2 cellular contexts compared by ENCODE assay signal in genomic region chr4:78154972-78155371, GRCh38.
A peak's percentile ranks its signal among the peaks of the same experiment; 100 is the strongest.
TF ChIP-seq lines count a peak whose summit lies in the region.

No MANE protein-coding gene starts in this region.

TF ChIP-seq in SK-N-SH, 30 proteins besides CTCF, POLR2A, EP300 and RAD21 (continued from another document):
- peak; percentile 73; the same call in 1 of the 2 replicates for TF ChIP-seq REST (IDR thresholded peaks at IDR 0.05; ENCODE audit: low read depth, low read length)

TF ChIP-seq in SK-N-SH treated with all-trans-retinoic acid at 6 μM for 48 hours, 23 proteins besides CTCF, POLR2A, EP300 and RAD21 (continued from another document):
- TF ChIP-seq TSHZ2 (CRISPR knock-in tag; IDR thresholded peaks at IDR 0.05) (no peak), ZFP3 (CRISPR knock-in tag; IDR thresholded peaks at IDR 0.05) (no peak), SNAI2 (CRISPR knock-in tag; IDR thresholded peaks at IDR 0.05) (no peak), ZNF565 (CRISPR knock-in tag; conservative IDR thresholded peaks at IDR 0.05; ENCODE audit: low read depth) (no peak), PPARA (CRISPR knock-in tag; IDR thresholded peaks at IDR 0.05; ENCODE audit: borderline replicate concordance) (no peak), GLIS3 (CRISPR knock-in tag; IDR thresholded peaks at IDR 0.05) (no peak), ARNTL (CRISPR knock-in tag; IDR thresholded peaks at IDR 0.05; ENCODE audit: borderline replicate concordance, low read depth) (no peak), RARB (CRISPR knock-in tag; IDR thresholded peaks at IDR 0.05) (no peak), ISL1 (CRISPR knock-in tag; IDR thresholded peaks at IDR 0.05) (no peak), POU6F1 (CRISPR knock-in tag; IDR thresholded peaks at IDR 0.05; ENCODE audit: borderline replicate concordance, low read depth) (no peak), PATZ1 (CRISPR knock-in tag; IDR thresholded peaks at IDR 0.05; ENCODE audit: borderline replicate concordance) (no peak), OSR1 (CRISPR knock-in tag; IDR thresholded peaks at IDR 0.05) (no peak)
